ENCODE assay signal across 20 cellular contexts in genomic region chr6:110042670-110043296, GRCh38.
"Had no signal": no experiment of that assay in that cellular context is flagged by ENCODE, and none has a peak within 500 bp of the region (broad histone marks: within the 10 kb centered on the region; RNA-seq: fewer than 3 reads in every experiment).

No MANE protein-coding gene starts in this region.

- H3K36me3 Mint-ChIP-seq: activated naive CD8-positive, alpha-beta T cell treated with anti-CD3 and anti-CD28 coated beads, Interleukin-2, amount 10 ng/mL, durations not matched to agents 7 days and 5 days; mesothelial cell of epicardium; natural killer cell treated with Interleukin-12 subunit alpha and Interleukin-12 subunit beta and Interleukin-15 and Interleukin-18, amount 100 ng/mL, for 72 hours had no signal

- H3K27ac ChIP-seq: cardiac muscle cell, lower lobe of right lung, right atrium auricular region, tibial nerve had no signal

- H3K27me3 Mint-ChIP-seq: activated B cell treated with CpG ODN at 0.5 μM for 24 hours; activated CD8-positive, alpha-beta T cell treated with anti-CD3 and anti-CD28 coated beads for 36 hours; activated naive CD8-positive, alpha-beta T cell treated with anti-CD3 and anti-CD28 coated beads, Interleukin-2, amount 10 ng/mL, durations not matched to agents 7 days and 5 days; activated T-helper 17 cell treated with anti-CD3 and anti-CD28 coated beads, Interleukin-2, amount 50 U/mL, for 72 hours; natural killer cell treated with Interleukin-12 subunit alpha and Interleukin-12 subunit beta and Interleukin-15 and Interleukin-18, amount 100 ng/mL, for 72 hours had no signal

- H3K27ac Mint-ChIP-seq: activated B cell treated with CpG ODN at 0.5 μM for 24 hours; activated CD8-positive, alpha-beta T cell treated with anti-CD3 and anti-CD28 coated beads for 36 hours; activated naive CD8-positive, alpha-beta T cell treated with anti-CD3 and anti-CD28 coated beads, Interleukin-2, amount 10 ng/mL, durations not matched to agents 7 days and 5 days; activated T-helper 17 cell treated with anti-CD3 and anti-CD28 coated beads, Interleukin-2, amount 50 U/mL, for 72 hours; mesothelial cell of epicardium; progenitor cell of endocrine pancreas had no signal

- H3K4me3 Mint-ChIP-seq: activated B cell treated with CpG ODN at 0.5 μM for 24 hours; activated CD8-positive, alpha-beta T cell treated with anti-CD3 and anti-CD28 coated beads for 36 hours; activated naive CD8-positive, alpha-beta T cell treated with anti-CD3 and anti-CD28 coated beads, Interleukin-2, amount 10 ng/mL, durations not matched to agents 7 days and 5 days; activated T-helper 17 cell treated with anti-CD3 and anti-CD28 coated beads, Interleukin-2, amount 50 U/mL, for 72 hours; mesothelial cell of epicardium; natural killer cell treated with Interleukin-12 subunit alpha and Interleukin-12 subunit beta and Interleukin-15 and Interleukin-18, amount 100 ng/mL, for 72 hours had no signal

- H3K9me3 Mint-ChIP-seq: activated B cell treated with CpG ODN at 0.5 μM for 24 hours; activated CD8-positive, alpha-beta T cell treated with anti-CD3 and anti-CD28 coated beads for 36 hours; activated naive CD8-positive, alpha-beta T cell treated with anti-CD3 and anti-CD28 coated beads, Interleukin-2, amount 10 ng/mL, durations not matched to agents 7 days and 5 days; activated T-helper 17 cell treated with anti-CD3 and anti-CD28 coated beads, Interleukin-2, amount 50 U/mL, for 72 hours; mesothelial cell of epicardium; natural killer cell treated with Interleukin-12 subunit alpha and Interleukin-12 subunit beta and Interleukin-15 and Interleukin-18, amount 100 ng/mL, for 72 hours had no signal

- DNase-seq: activated B cell treated with CpG ODN at 0.5 μM for 24 hours; activated CD4-positive, alpha-beta T cell treated with anti-CD3 and anti-CD28 coated beads for 4 hours; activated CD8-positive, alpha-beta T cell treated with anti-CD3 and anti-CD28 coated beads for 36 hours; activated naive CD4-positive, alpha-beta T cell treated with Interleukin-2 at 50 U/mL for 16 hours; activated naive CD8-positive, alpha-beta T cell treated with anti-CD3 and anti-CD28 coated beads, Interleukin-2, amount 10 ng/mL, durations not matched to agents 7 days and 5 days; activated T-cell treated with anti-CD3 and anti-CD28 coated beads, Interleukin-2, amount 50 U/mL, for 1 hour; amygdala; foreskin melanocyte; head of caudate nucleus; lower lobe of right lung; nucleus accumbens; stimulated activated CD4-positive, alpha-beta T cell treated with anti-CD3 and anti-CD28 coated beads, Interleukin-2, amount 100 ng/mL, for 24 hours; stimulated activated naive CD8-positive, alpha-beta T cell treated with anti-CD3 and anti-CD28 coated beads, Interleukin-15, Interleukin-2, amounts not matched to agents 100 U/mL and 50 U/mL, for 24 hours had no signal

- H3K4me3 ChIP-seq: cardiac muscle cell, lower lobe of right lung, right atrium auricular region, tibial nerve had no signal

- ATAC-seq: activated CD8-positive, alpha-beta T cell treated with anti-CD3 and anti-CD28 coated beads for 36 hours; activated T-helper 17 cell treated with anti-CD3 and anti-CD28 coated beads, Interleukin-2, amount 50 U/mL, for 72 hours; lower lobe of right lung; natural killer cell treated with Interleukin-12 subunit alpha and Interleukin-12 subunit beta and Interleukin-15 and Interleukin-18, amount 100 ng/mL, for 72 hours; stimulated activated naive CD8-positive, alpha-beta T cell treated with anti-CD3 and anti-CD28 coated beads, Interleukin-15, Interleukin-2, amounts not matched to agents 100 U/mL and 50 U/mL, for 24 hours had no signal
